8 cellular contexts compared by ENCODE assay signal in the genomic region with DNA sequence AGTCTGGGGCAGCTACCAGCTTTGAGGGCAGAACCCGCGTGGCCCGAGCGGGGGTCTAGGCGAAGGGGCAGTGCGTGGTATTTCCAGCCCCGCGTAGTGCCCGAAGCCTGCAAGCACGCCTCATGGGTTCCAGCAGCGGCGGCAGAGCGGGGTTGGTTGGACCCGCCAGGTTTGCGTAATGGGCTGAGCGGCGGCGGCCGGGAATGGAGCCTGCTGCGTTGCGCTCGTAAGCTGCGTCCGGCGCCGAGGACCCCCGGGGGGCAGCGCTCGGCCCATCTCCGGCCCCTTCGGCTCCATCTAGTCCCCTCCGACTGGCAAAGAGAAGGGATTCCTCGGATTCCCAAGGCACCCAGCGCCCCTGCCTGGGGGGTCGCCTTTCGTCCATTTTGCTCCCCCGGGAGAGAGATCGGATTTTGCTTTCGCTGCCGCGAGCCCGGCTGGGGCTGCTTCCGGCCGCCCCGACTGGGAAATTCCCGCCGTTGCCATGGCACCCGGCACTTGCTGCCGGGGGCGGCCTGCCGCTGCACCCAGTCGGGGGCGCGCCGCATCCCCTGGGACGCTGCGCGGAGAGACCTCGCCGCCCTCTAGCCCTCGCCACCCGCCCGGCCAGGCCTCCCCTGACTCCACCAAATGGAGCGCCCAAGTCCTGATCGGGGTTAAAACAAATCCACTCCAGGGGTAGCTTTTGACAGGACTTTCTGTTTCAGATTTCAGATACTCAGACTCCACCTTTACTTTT. TPM values are rescaled to one million over a fixed set of nuclear protein-coding genes. Genes with fewer than 3 reads are reported as not detected.
DNase-seq lines count a peak whose midpoint lies in the region; ATAC-seq and TF ChIP-seq lines count a peak whose summit lies in the region.
"Not testable (repeated sequence)": the region's sequence is repeated elsewhere in the genome, so short reads cannot be mapped to it uniquely, and the experiment has no call there.

No MANE protein-coding gene starts in this region.

- POLR2A ChIA-PET in activated CD8-positive, alpha-beta T cell treated with anti-CD3 and anti-CD28 coated beads for 36 hours (lab: Charles Lee), result not testable (repeated sequence)

- H3K36me3 Mint-ChIP-seq in activated CD8-positive, alpha-beta T cell treated with anti-CD3 and anti-CD28 coated beads for 36 hours (ENCODE audit: low read depth), result not testable (repeated sequence)

- H3K9me3 Mint-ChIP-seq in activated CD8-positive, alpha-beta T cell treated with anti-CD3 and anti-CD28 coated beads for 36 hours, result not testable (repeated sequence)

- H3K27ac Mint-ChIP-seq in activated CD8-positive, alpha-beta T cell treated with anti-CD3 and anti-CD28 coated beads for 36 hours, result peak overlapping the region; percentile 87

- in situ Hi-C loops in astrocyte of the cerebellum (cut with HindIII; ENCODE audit: low sequenced_read_pairs), result not testable (repeated sequence)

- H3K9ac ChIP-seq in neuronal stem cell (ENCODE audit: low read depth, low read length, poor library complexity), result not testable (repeated sequence)

- not testable (repeated sequence) for H3K4me1 ChIP-seq in RWPE2 (ENCODE audit: insufficient read depth, poor library complexity, severe bottlenecking); heart right ventricle; neuronal stem cell (ENCODE audit: control insufficient read depth in 2 of 2, insufficient read depth in 1 of 2, low read depth in 1 of 2, low read length in 2 of 2)

- not testable (repeated sequence) for H3K4ac ChIP-seq in neuronal stem cell (ENCODE audit: low read length)

- H3K9me3 ChIP-seq in RWPE2 (ENCODE audit: severe bottlenecking); heart right ventricle; neuronal stem cell (replicated peaks in 1 of 2; ENCODE audit: control insufficient read depth in 2 of 2, insufficient read depth in 1 of 2, low read depth in 1 of 2, low read length in 2 of 2): not testable (repeated sequence)

- not testable (repeated sequence) for H3K27me3 ChIP-seq in RWPE2 (ENCODE audit: insufficient read depth, poor library complexity, severe bottlenecking); heart right ventricle; neuronal stem cell (ENCODE audit: control insufficient read depth in 3 of 3, insufficient read depth in 3 of 3, low read depth in 1 of 3, low read length in 3 of 3)

- H3K23ac ChIP-seq in neuronal stem cell (ENCODE audit: low read depth, low read length, poor library complexity), result not testable (repeated sequence)

- not testable (repeated sequence) for TF ChIP-seq CTCF in RWPE2 (IDR thresholded peaks at IDR 0.05; ENCODE audit: poor library complexity, severe bottlenecking); activated CD8-positive, alpha-beta T cell treated with anti-CD3 and anti-CD28 coated beads for 36 hours (IDR thresholded peaks at IDR 0.05); astrocyte of the cerebellum (IDR thresholded peaks at IDR 0.05; ENCODE audit: low read depth, low read length, missing control alignments); heart right ventricle (IDR thresholded peaks at IDR 0.05)

- WGBS in heart right ventricle, 2 donors, result 0% methylated on average over 9 to 29 of the region's 65 CpGs
- WGBS in neuronal stem cell (ENCODE audit: extremely low coverage in 2 of 2, insufficient read length in 2 of 2, insufficient replicate concordance in 1 of 2), 2 donors, result no CpG with 5 or more reads among the region's 65 CpGs

- H3K27ac ChIP-seq in RWPE2 (ENCODE audit: poor library complexity, severe bottlenecking) (peak overlapping the region; percentile 42), heart right ventricle (peak overlapping the region in 2 of 10 donors; percentile 48 to 72)
- not testable (repeated sequence) for H3K27ac ChIP-seq in neuronal stem cell (replicated peaks; ENCODE audit: low read length)

- not testable (repeated sequence) for H4K8ac ChIP-seq in neuronal stem cell (ENCODE audit: low read depth, low read length)

- not testable (repeated sequence) for H3K14ac ChIP-seq in neuronal stem cell (ENCODE audit: low read length)

- not testable (repeated sequence) for H3K79me1 ChIP-seq in neuronal stem cell (ENCODE audit: low read depth, low read length)

- not testable (repeated sequence) for H3K4me1 Mint-ChIP-seq in activated CD8-positive, alpha-beta T cell treated with anti-CD3 and anti-CD28 coated beads for 36 hours (ENCODE audit: low read depth)

- peak overlapping the region; percentile 77 for H2AFZ ChIP-seq in neuronal stem cell (ENCODE audit: low read length)

- intact Hi-C loops in activated CD8-positive, alpha-beta T cell treated with anti-CD3 and anti-CD28 coated beads for 36 hours (cut with micrococcal nuclease); heart right ventricle (cut with DNase I): not testable (repeated sequence)

- H3K4me3 ChIP-seq in RWPE2 (ENCODE audit: severe bottlenecking), result peak overlapping the region; percentile 52
- H3K4me3 ChIP-seq in astrocyte of the cerebellum (ENCODE audit: low read depth, low read length), result peak overlapping the region; percentile 45
- H3K4me3 ChIP-seq in heart right ventricle, result peak overlapping the region in 9 of 10 donors; percentile 30 to 67 (median 55)
- H3K4me3 ChIP-seq in neuronal stem cell (ENCODE audit: low read length in 2 of 2), result peak overlapping the region in 1 of 2 donors; percentile 45

- CTCF ChIA-PET in activated CD8-positive, alpha-beta T cell treated with anti-CD3 and anti-CD28 coated beads for 36 hours (lab: Charles Lee), result not testable (repeated sequence)

- H4K91ac ChIP-seq in neuronal stem cell (ENCODE audit: low read depth, low read length, poor library complexity), result not testable (repeated sequence)

- not testable (repeated sequence) for H3K27me3 Mint-ChIP-seq in activated CD8-positive, alpha-beta T cell treated with anti-CD3 and anti-CD28 coated beads for 36 hours

- peak overlapping the region; percentile 25 for H3K4me2 ChIP-seq in neuronal stem cell (ENCODE audit: insufficient read depth, low read length, poor library complexity, severe bottlenecking)

- not testable (repeated sequence) for ATAC-seq in RWPE2 (ENCODE audit: low read depth); activated CD8-positive, alpha-beta T cell treated with anti-CD3 and anti-CD28 coated beads for 36 hours; heart right ventricle

- not testable (repeated sequence) for H2BK12ac ChIP-seq in neuronal stem cell (ENCODE audit: low read length)

- DNase-seq in Ammon's horn (ENCODE audit: low spot score) (peak; percentile 0), HT-29 (ENCODE audit: low spot score) (peak; percentile 21), RWPE2 (ENCODE audit: low spot score) (peak; percentile 38), heart right ventricle (peak; percentile 5 to 54), neuronal stem cell (ENCODE audit: low spot score) (peak; percentile 4)
- peak; percentile 87 for DNase-seq in activated CD8-positive, alpha-beta T cell treated with anti-CD3 and anti-CD28 coated beads for 36 hours
- not testable (repeated sequence) for DNase-seq in astrocyte of the cerebellum (ENCODE audit: low read depth)
- DNase-seq in stimulated activated CD4-positive, alpha-beta T cell treated with anti-CD3 and anti-CD28 coated beads, TNF-alpha, amount 100 ng/mL, for 4 hours (ENCODE audit: low read depth in 3 of 3), result peak; percentile 49 to 78 (median 58)

- H3K18ac ChIP-seq in neuronal stem cell (ENCODE audit: low read length), result not testable (repeated sequence)

- H2BK15ac ChIP-seq in neuronal stem cell (ENCODE audit: low read length), result not testable (repeated sequence)

- not testable (repeated sequence) for H3K36me3 ChIP-seq in RWPE2 (ENCODE audit: low read depth); heart right ventricle; neuronal stem cell (replicated peaks in 1 of 2; ENCODE audit: control insufficient read depth in 2 of 2, insufficient read depth in 2 of 2, low read length in 2 of 2)

- not testable (repeated sequence) for H2AK5ac ChIP-seq in neuronal stem cell (ENCODE audit: low read depth, low read length)

- H2BK5ac ChIP-seq in neuronal stem cell (ENCODE audit: low read length), result not testable (repeated sequence)

- not testable (repeated sequence) for H2BK120ac ChIP-seq in neuronal stem cell (ENCODE audit: low read depth, low read length)

- peak overlapping the region; percentile 72 for H3K4me3 Mint-ChIP-seq in activated CD8-positive, alpha-beta T cell treated with anti-CD3 and anti-CD28 coated beads for 36 hours

RNA-seq across cellular contexts. Expression of a gene that starts 24.2 kb away (rescaled TPM):
- not detected in 2 replicates for total RNA-seq in HT-29 (2014; rRNA removed; shearing (Covaris generic))
- total RNA-seq in activated CD8-positive, alpha-beta T cell treated with anti-CD3 and anti-CD28 coated beads for 36 hours, result not detected
- not detected for total RNA-seq in heart right ventricle
- polyA plus RNA-seq in heart right ventricle, result not detected
- not detected for polyA plus RNA-seq in neuronal stem cell (2013, experiment 1 of 2)
- polyA plus RNA-seq in neuronal stem cell (2013, experiment 2 of 2), result not detected
